In the genomic region with DNA sequence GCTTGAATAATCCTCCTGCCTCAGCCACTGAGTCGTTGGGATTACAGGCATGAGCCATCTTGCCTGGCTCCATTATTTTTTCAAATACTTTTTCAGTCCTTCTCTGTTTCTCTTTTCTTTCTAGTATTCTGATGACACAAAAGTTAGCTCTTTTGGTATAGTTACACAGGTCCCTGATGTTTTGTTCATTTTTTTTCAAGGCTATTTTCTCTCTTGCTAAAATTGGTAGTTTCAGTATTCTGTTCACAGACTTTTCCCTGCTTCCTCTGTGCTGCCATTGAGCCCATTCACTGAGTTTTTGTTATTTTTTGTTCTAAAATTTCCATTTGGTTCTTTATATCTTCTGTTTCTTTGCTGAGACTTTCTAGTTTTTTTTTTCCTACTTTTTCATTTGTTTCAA, we compare ENCODE assay signal across 1 cellular context.
TF ChIP-seq lines count a peak whose summit lies in the region.

No MANE protein-coding gene starts in this region.

TF ChIP-seq in GM12878, 131 proteins besides CTCF, POLR2A, EP300 and RAD21 (continued from another document):
- TF ChIP-seq, protein P1, sequence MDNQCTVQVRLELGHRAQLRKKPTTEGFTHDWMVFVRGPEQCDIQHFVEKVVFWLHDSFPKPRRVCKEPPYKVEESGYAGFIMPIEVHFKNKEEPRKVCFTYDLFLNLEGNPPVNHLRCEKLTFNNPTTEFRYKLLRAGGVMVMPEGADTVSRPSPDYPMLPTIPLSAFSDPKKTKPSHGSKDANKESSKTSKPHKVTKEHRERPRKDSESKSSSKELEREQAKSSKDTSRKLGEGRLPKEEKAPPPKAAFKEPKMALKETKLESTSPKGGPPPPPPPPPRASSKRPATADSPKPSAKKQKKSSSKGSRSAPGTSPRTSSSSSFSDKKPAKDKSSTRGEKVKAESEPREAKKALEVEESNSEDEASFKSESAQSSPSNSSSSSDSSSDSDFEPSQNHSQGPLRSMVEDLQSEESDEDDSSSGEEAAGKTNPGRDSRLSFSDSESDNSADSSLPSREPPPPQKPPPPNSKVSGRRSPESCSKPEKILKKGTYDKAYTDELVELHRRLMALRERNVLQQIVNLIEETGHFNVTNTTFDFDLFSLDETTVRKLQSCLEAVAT (IDR thresholded peaks at IDR 0.05), result no peak
- TF ChIP-seq HDAC2 (IDR thresholded peaks at IDR 0.05) (no peak), ZNF274 (IDR thresholded peaks at IDR 0.05; ENCODE audit: insufficient read depth, insufficient read length) (no peak), YY1 (IDR thresholded peaks at IDR 0.05; ENCODE audit: low read depth, low read length) (0 out of 2 replicates have a peak, but pooled peaks have one; percentile 31), CBX5 (IDR thresholded peaks at IDR 0.05; ENCODE audit: low read depth) (no peak), STAT1 (conservative IDR thresholded peaks at IDR 0.05) (no peak), NR2F1 (conservative IDR thresholded peaks at IDR 0.05) (no peak), CREM (IDR thresholded peaks at IDR 0.05; ENCODE audit: low read depth) (no peak)
- TF ChIP-seq, protein P2, sequence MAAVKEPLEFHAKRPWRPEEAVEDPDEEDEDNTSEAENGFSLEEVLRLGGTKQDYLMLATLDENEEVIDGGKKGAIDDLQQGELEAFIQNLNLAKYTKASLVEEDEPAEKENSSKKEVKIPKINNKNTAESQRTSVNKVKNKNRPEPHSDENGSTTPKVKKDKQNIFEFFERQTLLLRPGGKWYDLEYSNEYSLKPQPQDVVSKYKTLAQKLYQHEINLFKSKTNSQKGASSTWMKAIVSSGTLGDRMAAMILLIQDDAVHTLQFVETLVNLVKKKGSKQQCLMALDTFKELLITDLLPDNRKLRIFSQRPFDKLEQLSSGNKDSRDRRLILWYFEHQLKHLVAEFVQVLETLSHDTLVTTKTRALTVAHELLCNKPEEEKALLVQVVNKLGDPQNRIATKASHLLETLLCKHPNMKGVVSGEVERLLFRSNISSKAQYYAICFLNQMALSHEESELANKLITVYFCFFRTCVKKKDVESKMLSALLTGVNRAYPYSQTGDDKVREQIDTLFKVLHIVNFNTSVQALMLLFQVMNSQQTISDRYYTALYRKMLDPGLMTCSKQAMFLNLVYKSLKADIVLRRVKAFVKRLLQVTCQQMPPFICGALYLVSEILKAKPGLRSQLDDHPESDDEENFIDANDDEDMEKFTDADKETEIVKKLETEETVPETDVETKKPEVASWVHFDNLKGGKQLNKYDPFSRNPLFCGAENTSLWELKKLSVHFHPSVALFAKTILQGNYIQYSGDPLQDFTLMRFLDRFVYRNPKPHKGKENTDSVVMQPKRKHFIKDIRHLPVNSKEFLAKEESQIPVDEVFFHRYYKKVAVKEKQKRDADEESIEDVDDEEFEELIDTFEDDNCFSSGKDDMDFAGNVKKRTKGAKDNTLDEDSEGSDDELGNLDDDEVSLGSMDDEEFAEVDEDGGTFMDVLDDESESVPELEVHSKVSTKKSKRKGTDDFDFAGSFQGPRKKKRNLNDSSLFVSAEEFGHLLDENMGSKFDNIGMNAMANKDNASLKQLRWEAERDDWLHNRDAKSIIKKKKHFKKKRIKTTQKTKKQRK (IDR thresholded peaks at IDR 0.05; ENCODE audit: low read depth, low read length), result no peak
